1 cellular context compared by ENCODE assay signal in genomic region chr11:26187639-26188038, GRCh38.
A peak's percentile ranks its signal among the peaks of the same experiment; 100 is the strongest.
TF ChIP-seq lines count a peak whose summit lies in the region.

No MANE protein-coding gene starts in this region.

TF ChIP-seq in HepG2, 621 proteins besides CTCF, POLR2A, EP300 and RAD21 (continued from another document):
- no peak for TF ChIP-seq ZNF850 (CRISPR knock-in tag; conservative IDR thresholded peaks at IDR 0.05)
- TF ChIP-seq MED1 (CRISPR knock-in tag; IDR thresholded peaks at IDR 0.05): no peak
- TF ChIP-seq ZFP37 (CRISPR knock-in tag; IDR thresholded peaks at IDR 0.05; ENCODE audit: borderline replicate concordance): no peak
- no peak for TF ChIP-seq ZNF280B (CRISPR knock-in tag; IDR thresholded peaks at IDR 0.05; ENCODE audit: borderline replicate concordance)
- peak; percentile 35; the same call in 1 of the 2 replicates for TF ChIP-seq ZSCAN9 (CRISPR knock-in tag; IDR thresholded peaks at IDR 0.05; ENCODE audit: borderline replicate concordance)
- TF ChIP-seq RCOR2 (CRISPR knock-in tag; IDR thresholded peaks at IDR 0.05): no peak
- no peak for TF ChIP-seq NFKBIZ (CRISPR knock-in tag; IDR thresholded peaks at IDR 0.05)
- TF ChIP-seq, protein P1, sequence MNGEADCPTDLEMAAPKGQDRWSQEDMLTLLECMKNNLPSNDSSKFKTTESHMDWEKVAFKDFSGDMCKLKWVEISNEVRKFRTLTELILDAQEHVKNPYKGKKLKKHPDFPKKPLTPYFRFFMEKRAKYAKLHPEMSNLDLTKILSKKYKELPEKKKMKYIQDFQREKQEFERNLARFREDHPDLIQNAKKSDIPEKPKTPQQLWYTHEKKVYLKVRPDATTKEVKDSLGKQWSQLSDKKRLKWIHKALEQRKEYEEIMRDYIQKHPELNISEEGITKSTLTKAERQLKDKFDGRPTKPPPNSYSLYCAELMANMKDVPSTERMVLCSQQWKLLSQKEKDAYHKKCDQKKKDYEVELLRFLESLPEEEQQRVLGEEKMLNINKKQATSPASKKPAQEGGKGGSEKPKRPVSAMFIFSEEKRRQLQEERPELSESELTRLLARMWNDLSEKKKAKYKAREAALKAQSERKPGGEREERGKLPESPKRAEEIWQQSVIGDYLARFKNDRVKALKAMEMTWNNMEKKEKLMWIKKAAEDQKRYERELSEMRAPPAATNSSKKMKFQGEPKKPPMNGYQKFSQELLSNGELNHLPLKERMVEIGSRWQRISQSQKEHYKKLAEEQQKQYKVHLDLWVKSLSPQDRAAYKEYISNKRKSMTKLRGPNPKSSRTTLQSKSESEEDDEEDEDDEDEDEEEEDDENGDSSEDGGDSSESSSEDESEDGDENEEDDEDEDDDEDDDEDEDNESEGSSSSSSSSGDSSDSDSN (CRISPR knock-in tag; IDR thresholded peaks at IDR 0.05): no peak
- TF ChIP-seq NFRKB (IDR thresholded peaks at IDR 0.05): no peak
- TF ChIP-seq TMF1 (CRISPR knock-in tag; IDR thresholded peaks at IDR 0.05; ENCODE audit: low read depth): no peak
- no peak for TF ChIP-seq FOXM1 (CRISPR knock-in tag; IDR thresholded peaks at IDR 0.05)
- TF ChIP-seq KDM4B (CRISPR knock-in tag; IDR thresholded peaks at IDR 0.05): no peak
- no peak for TF ChIP-seq PRDM15 (CRISPR knock-in tag; IDR thresholded peaks at IDR 0.05)
- no peak for TF ChIP-seq TP53 (CRISPR knock-in tag; conservative IDR thresholded peaks at IDR 0.05)
- no peak for TF ChIP-seq MAFK (conservative IDR thresholded peaks at IDR 0.05 in 1 of 2, IDR thresholded peaks at IDR 0.05 in 1 of 2; ENCODE audit: low read length in 2 of 2)
- TF ChIP-seq CAMTA2 (CRISPR knock-in tag; IDR thresholded peaks at IDR 0.05; ENCODE audit: borderline replicate concordance): no peak
- TF ChIP-seq FOSL2 (CRISPR knock-in tag; IDR thresholded peaks at IDR 0.05): peak; percentile 65
- no peak for TF ChIP-seq ZSCAN21 (CRISPR knock-in tag; IDR thresholded peaks at IDR 0.05; ENCODE audit: borderline replicate concordance)
- TF ChIP-seq ZNF556 (CRISPR knock-in tag; IDR thresholded peaks at IDR 0.05; ENCODE audit: borderline replicate concordance): no peak
- TF ChIP-seq SKI (IDR thresholded peaks at IDR 0.05; ENCODE audit: partially characterized antibody): no peak
- TF ChIP-seq CEBPG (CRISPR knock-in tag; IDR thresholded peaks at IDR 0.05): peak; percentile 94
- TF ChIP-seq HNRNPLL (IDR thresholded peaks at IDR 0.05; ENCODE audit: low read depth, low read length, poor library complexity, severe bottlenecking): no peak
